18 cellular contexts compared by ENCODE assay signal in genomic region chr22:41320416-41321240, GRCh38. TPM values are rescaled to one million over a fixed set of nuclear protein-coding genes. Genes with fewer than 3 reads are reported as not detected.
DNase-seq lines count a peak whose midpoint lies in the region; ATAC-seq and TF ChIP-seq lines count a peak whose summit lies in the region.
"Had no signal": no experiment of that assay in that cellular context is flagged by ENCODE, and none has a peak within 500 bp of the region (broad histone marks: within the 10 kb centered on the region; RNA-seq: fewer than 3 reads in every experiment).

No MANE protein-coding gene starts in this region.

- H3K9me3 ChIP-seq in CD8-positive, alpha-beta T cell (ENCODE audit: low read length), result no peaks in the 10 kb centered on the region
- H3K9me3 ChIP-seq in Panc1 (ENCODE audit: control insufficient read depth, insufficient read depth, low read depth, low read length) (no peaks in the 10 kb centered on the region), thyroid gland (no peaks in the 10 kb centered on the region), sigmoid colon (no peaks in the 10 kb centered on the region)

- peaks cover 51% of the 10 kb centered on the region for H3K36me3 Mint-ChIP-seq in CD8-positive, alpha-beta T cell
- H3K36me3 Mint-ChIP-seq in glutamatergic neuron (ENCODE audit: unreplicated experiment), result peaks cover 4% of the 10 kb centered on the region
- peaks cover 10% of the 10 kb centered on the region for H3K36me3 Mint-ChIP-seq in activated CD4-positive, alpha-beta memory T cell treated with anti-CD3 and anti-CD28 coated beads for 36 hours

- intact Hi-C loops in CD8-positive, alpha-beta T cell (cut with DNase I, micrococcal nuclease), result no loop called here
- intact Hi-C loops in Panc1 (cut with micrococcal nuclease; ENCODE audit: unreplicated experiment), result no loop called here
- intact Hi-C loops in thyroid gland (cut with DNase I), result no loop called here
- intact Hi-C loops in activated CD4-positive, alpha-beta memory T cell treated with anti-CD3 and anti-CD28 coated beads for 36 hours (cut with micrococcal nuclease), result no loop called here
- intact Hi-C loops in sigmoid colon (cut with DNase I), result no loop called here

- TF ChIP-seq POLR2A in thyroid gland (IDR thresholded peaks at IDR 0.05), result no peak
- TF ChIP-seq POLR2A in sigmoid colon (IDR thresholded peaks at IDR 0.05), result no peak

- H3K27ac Mint-ChIP-seq in CD8-positive, alpha-beta T cell, result peak overlapping the region; percentile 64
- H3K27ac Mint-ChIP-seq in glutamatergic neuron (ENCODE audit: unreplicated experiment), result peak overlapping the region; percentile 8
- H3K27ac Mint-ChIP-seq in activated CD4-positive, alpha-beta memory T cell treated with anti-CD3 and anti-CD28 coated beads for 36 hours, result no peak overlapping the region
- H3K27ac Mint-ChIP-seq: CD4-positive, CD25-positive, alpha-beta regulatory T cell had no signal

- H3K4me3 Mint-ChIP-seq in CD8-positive, alpha-beta T cell, result no peak overlapping the region
- no peak overlapping the region for H3K4me3 Mint-ChIP-seq in glutamatergic neuron (ENCODE audit: unreplicated experiment)
- H3K4me3 Mint-ChIP-seq in activated CD4-positive, alpha-beta memory T cell treated with anti-CD3 and anti-CD28 coated beads for 36 hours, result no peak overlapping the region
- H3K4me3 Mint-ChIP-seq: CD4-positive, CD25-positive, alpha-beta regulatory T cell had no signal

- H3K4me3 ChIP-seq in CD8-positive, alpha-beta T cell (ENCODE audit: low read depth, low read length), result no peak overlapping the region
- H3K4me3 ChIP-seq in Panc1 (ENCODE audit: low read depth in 2 of 2, low read length in 2 of 2) (no peak overlapping the region), thyroid gland (replicated peaks in 1 of 3) (no peak overlapping the region), sigmoid colon (no peak overlapping the region)
- H3K4me3 ChIP-seq: PC-9, SK-N-MC had no signal

- H3K36me3 ChIP-seq in CD8-positive, alpha-beta T cell (ENCODE audit: insufficient read depth, low read length), result peaks cover 10% of the 10 kb centered on the region
- H3K36me3 ChIP-seq in Panc1 (ENCODE audit: control insufficient read depth, insufficient read depth, low read length) (no peaks in the 10 kb centered on the region), thyroid gland (peaks cover 5 to 17% of the 10 kb centered on the region in 2 donors), sigmoid colon (peaks cover 4 to 47% (median 18%) of the 10 kb centered on the region in 4 donors)

- ATAC-seq in CD8-positive, alpha-beta T cell, result no peak
- peak; percentile 60 for ATAC-seq in Panc1
- ATAC-seq in GM21367 (IDR thresholded peaks at IDR 0.05; ENCODE audit: unreplicated experiment), result no peak

- in situ Hi-C loops in Panc1 (cut with HindIII; ENCODE audit: low pct_unique_long_range_greater_than_20kb, low sequenced_read_pairs), result no loop called here

- TF ChIP-seq EP300 in sigmoid colon (IDR thresholded peaks at IDR 0.05), result no peak

- no peaks in the 10 kb centered on the region for H3K4me1 ChIP-seq in CD8-positive, alpha-beta T cell (ENCODE audit: insufficient read depth, low read length)
- no peaks in the 10 kb centered on the region for H3K4me1 ChIP-seq in Panc1 (ENCODE audit: control insufficient read depth, insufficient read depth, low read length)
- H3K4me1 ChIP-seq in thyroid gland, result peaks cover 16 to 25% of the 10 kb centered on the region in 2 donors
- peaks cover 0 to 3% (median 0%) of the 10 kb centered on the region in 4 donors for H3K4me1 ChIP-seq in sigmoid colon

- BruUV-seq in Panc1 (replicated peaks; lab: Mats Ljungman, UMichigan), result no TSS peak

- POLR2A ChIA-PET in CD8-positive, alpha-beta T cell (lab: Charles Lee), result no interaction called here
- POLR2A ChIA-PET in Panc1 (lab: Charles Lee), result interaction anchor here (0.6 kb wide), 1 partner anchor 44 kb away, joined by 7 read pairs; no protein-coding TSS in a partner anchor
- POLR2A ChIA-PET in activated CD4-positive, alpha-beta memory T cell treated with anti-CD3 and anti-CD28 coated beads for 36 hours (lab: Charles Lee), result no interaction called here

- no peaks in the 10 kb centered on the region for H3K9me3 Mint-ChIP-seq in CD8-positive, alpha-beta T cell
- peaks cover 3% of the 10 kb centered on the region for H3K9me3 Mint-ChIP-seq in glutamatergic neuron (ENCODE audit: unreplicated experiment)
- no peaks in the 10 kb centered on the region for H3K9me3 Mint-ChIP-seq in activated CD4-positive, alpha-beta memory T cell treated with anti-CD3 and anti-CD28 coated beads for 36 hours
- H3K9me3 Mint-ChIP-seq: CD4-positive, CD25-positive, alpha-beta regulatory T cell had no signal

- no peak for DNase-seq in CD8-positive, alpha-beta T cell
- DNase-seq in Panc1 (ENCODE audit: low read depth, low spot score) (no peak), glutamatergic neuron (no peak), thyroid gland (peak; percentile 50 to 52), sigmoid colon (no peak)
- no peak for DNase-seq in activated CD4-positive, alpha-beta memory T cell treated with anti-CD3 and anti-CD28 coated beads for 36 hours
- DNase-seq: AML-193; CD4-positive, CD25-positive, alpha-beta regulatory T cell; DND-41; NCI-H1048; NCI-H1436 treated with DMSO at 0.1 percent for 48 hours; NCI-H2029 treated with DMSO at 0.1 percent for 48 hours; NCI-H510A; NCI-H82; PC-9 had no signal

- no peak overlapping the region for H3K27ac ChIP-seq in CD8-positive, alpha-beta T cell (ENCODE audit: low read depth, low read length)
- H3K27ac ChIP-seq in Panc1 (ENCODE audit: low read length) (no peak overlapping the region), thyroid gland (peak overlapping the region in 2 of 3 donors; percentile 82 to 85), sigmoid colon (no peak overlapping the region)
- H3K27ac ChIP-seq: KMS-11, PC-9, SK-N-MC had no signal

- WGBS in thyroid gland, 2 donors, result 83 to 88% methylated on average over 14 to 15 of the region's 16 CpGs
- 95 to 97% methylated on average over 16 of the region's 16 CpGs for WGBS in sigmoid colon, 2 donors

- no peaks in the 10 kb centered on the region for H3K27me3 Mint-ChIP-seq in CD8-positive, alpha-beta T cell (ENCODE audit: low read depth)
- peaks cover 5% of the 10 kb centered on the region for H3K27me3 Mint-ChIP-seq in glutamatergic neuron (ENCODE audit: unreplicated experiment)
- no peaks in the 10 kb centered on the region for H3K27me3 Mint-ChIP-seq in activated CD4-positive, alpha-beta memory T cell treated with anti-CD3 and anti-CD28 coated beads for 36 hours
- H3K27me3 Mint-ChIP-seq: CD4-positive, CD25-positive, alpha-beta regulatory T cell had no signal

- peaks cover 5% of the 10 kb centered on the region for H3K4me1 Mint-ChIP-seq in CD8-positive, alpha-beta T cell (ENCODE audit: low read depth)
- peaks cover 4% of the 10 kb centered on the region for H3K4me1 Mint-ChIP-seq in glutamatergic neuron (ENCODE audit: low read depth, unreplicated experiment)
- peaks cover 5% of the 10 kb centered on the region for H3K4me1 Mint-ChIP-seq in activated CD4-positive, alpha-beta memory T cell treated with anti-CD3 and anti-CD28 coated beads for 36 hours (ENCODE audit: low read depth)

- H3K27me3 ChIP-seq in CD8-positive, alpha-beta T cell (ENCODE audit: insufficient read depth, low read length), result no peaks in the 10 kb centered on the region
- H3K27me3 ChIP-seq in Panc1 (ENCODE audit: control insufficient read depth, insufficient read depth, low read length), result no peaks in the 10 kb centered on the region
- no peaks in the 10 kb centered on the region for H3K27me3 ChIP-seq in thyroid gland
- H3K27me3 ChIP-seq in sigmoid colon, result no peaks in the 10 kb centered on the region

- no peak for TF ChIP-seq CTCF in CD8-positive, alpha-beta T cell (IDR thresholded peaks at IDR 0.05)
- no peak for TF ChIP-seq CTCF in Panc1 (IDR thresholded peaks at IDR 0.05)
- no peak for TF ChIP-seq CTCF in glutamatergic neuron (IDR thresholded peaks at IDR 0.05; ENCODE audit: partially characterized antibody, unreplicated experiment)
- no peak for TF ChIP-seq CTCF in thyroid gland (IDR thresholded peaks at IDR 0.05)
- no peak for TF ChIP-seq CTCF in sigmoid colon (IDR thresholded peaks at IDR 0.05)

- CTCF ChIA-PET in CD8-positive, alpha-beta T cell (lab: Charles Lee), result no interaction called here
- CTCF ChIA-PET in Panc1 (lab: Charles Lee), result interaction anchor here (0.7 kb wide), 1 partner anchor 242 kb away, joined by 3 read pairs; no protein-coding TSS in a partner anchor
- CTCF ChIA-PET in activated CD4-positive, alpha-beta memory T cell treated with anti-CD3 and anti-CD28 coated beads for 36 hours (lab: Charles Lee), result interaction anchor here (0.7 kb wide), 1 partner anchor 30 kb away, joined by 3 read pairs; no protein-coding TSS in a partner anchor

RNA-seq across cellular contexts. Expression of gene ZC3H7B, which starts 19.3 kb away (rescaled TPM):
- total RNA-seq in CD8-positive, alpha-beta T cell, result 10 to 100 TPM; 30.7 to 30.8 TPM
- total RNA-seq in Panc1 (2021; ENCODE audit: unreplicated experiment), result 62.0 TPM
- polyA plus RNA-seq in Panc1 (2012; ENCODE audit: insufficient read length), result 68.0 TPM
- total RNA-seq in glutamatergic neuron (ENCODE audit: unreplicated experiment), result 51.6 TPM
- total RNA-seq in thyroid gland, result 100 to 1,000 TPM in 1 of 4 donors, 10 to 100 TPM in 3; 77.7 to 100 (median 88.7) TPM
- 10 to 100 TPM; 37.7 to 39.3 TPM for total RNA-seq in activated CD4-positive, alpha-beta memory T cell treated with anti-CD3 and anti-CD28 coated beads for 36 hours
- total RNA-seq in sigmoid colon, result 10 to 100 TPM; 20.1 to 32.2 (median 25.8) TPM
- polyA plus RNA-seq in sigmoid colon, result 10 to 100 TPM; 13.2 to 43.3 (median 15.7) TPM

RNA-seq across cellular contexts. Expression of gene RANGAP1, which starts 34.6 kb away (rescaled TPM):
- total RNA-seq in CD8-positive, alpha-beta T cell, result 100 to 1,000 TPM; 200 to 210 TPM
- total RNA-seq in Panc1 (2021; ENCODE audit: unreplicated experiment), result 140 TPM
- 141 TPM for polyA plus RNA-seq in Panc1 (2012; ENCODE audit: insufficient read length)
- 80.8 TPM for total RNA-seq in glutamatergic neuron (ENCODE audit: unreplicated experiment)
- total RNA-seq in thyroid gland, result 10 to 100 TPM; 35.5 to 42.7 (median 38.8) TPM
- total RNA-seq in activated CD4-positive, alpha-beta memory T cell treated with anti-CD3 and anti-CD28 coated beads for 36 hours, result 100 to 1,000 TPM; 154 to 156 TPM
- 10 to 100 TPM; 24.5 to 41.3 (median 33.2) TPM for total RNA-seq in sigmoid colon
- 10 to 100 TPM; 18.7 to 64.8 (median 19.8) TPM for polyA plus RNA-seq in sigmoid colon

Comparison
In these comparisons a context has a peak if more than half of its experiments do, and no peak if none do; other contexts are left out.
1. DNase-seq: peak in thyroid gland (2 of 2); none in CD8-positive, alpha-beta T cell (0 of 7), Panc1 (single experiment), glutamatergic neuron (single experiment), activated CD4-positive, alpha-beta memory T cell treated with anti-CD3 and anti-CD28 coated beads for 36 hours (single experiment) and sigmoid colon (single experiment).
2. H3K27ac ChIP-seq: peak in thyroid gland (2 of 3); none in CD8-positive, alpha-beta T cell (single experiment), Panc1 (single experiment) and sigmoid colon (0 of 4).